Comparison of ENCODE assay signal across 8 cellular contexts in genomic region chr6:5422321-5422915, GRCh38.
DNase-seq lines count a peak whose midpoint lies in the region; ATAC-seq and TF ChIP-seq lines count a peak whose summit lies in the region.

No MANE protein-coding gene starts in this region.

- H3K9me3 ChIP-seq in OCI-LY7 (ENCODE audit: low read length) (no peaks in the 10 kb centered on the region), esophagus squamous epithelium (no peaks in the 10 kb centered on the region), psoas muscle (no peaks in the 10 kb centered on the region)

- H4K20me1 ChIP-seq in OCI-LY7 (ENCODE audit: insufficient read depth, low read length), result no peaks in the 10 kb centered on the region

- H3K27me3 ChIP-seq in esophagus squamous epithelium (no peaks in the 10 kb centered on the region), psoas muscle (ENCODE audit: insufficient read depth in 3 of 3, low read length in 2 of 3) (no peaks in the 10 kb centered on the region)

- CTCF ChIA-PET in OCI-LY7 (lab: Charles Lee; ENCODE audit: unreplicated experiment), result no interaction called here

- no peak for TF ChIP-seq POLR2A in esophagus squamous epithelium (IDR thresholded peaks at IDR 0.05)

- intact Hi-C loops in OCI-LY7 (cut with micrococcal nuclease; ENCODE audit: unreplicated experiment) (no loop called here), esophagus squamous epithelium (cut with DNase I) (no loop called here), psoas muscle (cut with DNase I) (loop anchor here in 1 of 2 donors (10.0 kb wide), 1 partner anchor 102 kb away; no protein-coding TSS in a partner anchor)

- H3K79me2 ChIP-seq in OCI-LY7 (ENCODE audit: insufficient read depth, low read depth, low read length), result no peaks in the 10 kb centered on the region

- H3K4me3 ChIP-seq in OCI-LY7 (ENCODE audit: low read depth, low read length, poor library complexity, severe bottlenecking) (no peak overlapping the region), esophagus squamous epithelium (no peak overlapping the region), psoas muscle (no peak overlapping the region)

- BruUV-seq in OCI-LY7 (replicated peaks; lab: Mats Ljungman, UMichigan), result no TSS peak

- TF ChIP-seq CTCF in GM13977 (IDR thresholded peaks at IDR 0.05; ENCODE audit: extremely low read depth, insufficient read depth, missing control alignments) (peak; percentile 64), OCI-LY7 (conservative IDR thresholded peaks at IDR 0.05; ENCODE audit: low read length) (peak; percentile 62), esophagus squamous epithelium (IDR thresholded peaks at IDR 0.05) (peak in 5 of 6 experiments; percentile 26 to 66 (median 31)), psoas muscle (IDR thresholded peaks at IDR 0.05) (peak; percentile 53)

- DNase-seq in AG20443 (ENCODE audit: low spot score) (peak; percentile 74), GM13977 (ENCODE audit: low spot score) (peak; percentile 20), OCI-LY7 (ENCODE audit: low spot score) (peak; percentile 23), esophagus squamous epithelium (lab: John Stamatoyannopoulos, UW) (no peak), psoas muscle (no peak), GM19238 (ENCODE audit: insufficient read length, low spot score) (no peak), midbrain (lab: John Stamatoyannopoulos, UW) (no peak)

- H2AFZ ChIP-seq in OCI-LY7 (ENCODE audit: low read length), result no peak overlapping the region

- H3K9me2 ChIP-seq in OCI-LY7 (ENCODE audit: insufficient read depth, low read length), result no peaks in the 10 kb centered on the region

- in situ Hi-C loops in GM13977 (cut with MboI; ENCODE audit: low pct_unique_long_range_greater_than_20kb, low sequenced_read_pairs, unreplicated experiment), result no loop called here

- ATAC-seq in psoas muscle (peak; percentile 57 to 90 (median 86)), HG02938 (IDR thresholded peaks at IDR 0.05; ENCODE audit: unreplicated experiment) (no peak)

- no peak overlapping the region for H3K4me2 ChIP-seq in OCI-LY7 (ENCODE audit: low read length)

- H3K36me3 ChIP-seq in OCI-LY7 (ENCODE audit: insufficient read depth, low read length), result no peaks in the 10 kb centered on the region
- H3K36me3 ChIP-seq in esophagus squamous epithelium, result no peaks in the 10 kb centered on the region
- no peaks in the 10 kb centered on the region for H3K36me3 ChIP-seq in psoas muscle (ENCODE audit: insufficient read depth in 1 of 2, low read depth in 1 of 2)

- no peaks in the 10 kb centered on the region for H3K4me1 ChIP-seq in OCI-LY7 (ENCODE audit: insufficient read depth, low read length, poor library complexity, severe bottlenecking)
- H3K4me1 ChIP-seq in esophagus squamous epithelium, result no peaks in the 10 kb centered on the region
- no peaks in the 10 kb centered on the region for H3K4me1 ChIP-seq in psoas muscle

- 76 to 78% methylated on average over 5 of the region's 5 CpGs for WGBS in esophagus squamous epithelium, 2 donors
- 59 to 79% (median 60%) methylated on average over 5 of the region's 5 CpGs for WGBS in psoas muscle, 3 donors

- H3K27ac ChIP-seq in OCI-LY7 (ENCODE audit: low read depth, low read length, poor library complexity, severe bottlenecking) (no peak overlapping the region), esophagus squamous epithelium (no peak overlapping the region), psoas muscle (no peak overlapping the region)

- POLR2A ChIA-PET in OCI-LY7 (lab: Charles Lee), result no interaction called here

Comparison
In these comparisons a context has a peak if more than half of its experiments do, and no peak if none do; other contexts are left out.
1. DNase-seq: peak in AG20443 (single experiment), GM13977 (single experiment) and OCI-LY7 (single experiment); none in esophagus squamous epithelium (single experiment), psoas muscle (0 of 2), GM19238 (single experiment) and midbrain (single experiment).
2. Peak in every context shown above with its lines, with median percentiles within 50 percentile points of each other: CTCF ChIP-seq.